In the genomic region with DNA sequence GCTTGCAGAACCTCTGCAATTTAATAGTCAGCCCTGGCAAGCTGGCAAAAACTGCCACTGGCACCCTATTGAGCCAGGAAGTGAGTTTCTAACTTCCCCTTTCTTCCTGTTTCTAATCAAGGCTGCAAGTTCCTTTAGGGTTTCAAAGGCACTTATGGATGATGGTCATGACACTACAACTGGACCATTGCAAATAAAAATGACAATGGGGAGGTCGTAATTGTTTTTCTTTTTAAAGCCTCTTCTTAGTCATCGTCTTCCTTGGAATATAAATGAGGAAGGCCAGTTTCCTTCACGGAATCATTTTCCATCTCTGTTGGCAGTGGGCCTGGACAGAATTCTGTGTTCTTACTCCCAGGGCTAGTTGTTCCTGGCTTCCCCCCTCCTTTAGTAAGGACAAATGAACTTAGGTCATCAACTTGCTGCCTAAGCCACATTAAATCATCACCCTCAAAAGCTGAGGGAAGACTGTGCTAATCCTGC, we compare ENCODE assay signal across 8 cellular contexts. TPM values are rescaled to one million over a fixed set of nuclear protein-coding genes. Genes with fewer than 3 reads are reported as not detected.
DNase-seq lines count a peak whose midpoint lies in the region; ATAC-seq and TF ChIP-seq lines count a peak whose summit lies in the region.
"Had no signal": no experiment of that assay in that cellular context is flagged by ENCODE, and none has a peak within 500 bp of the region (broad histone marks: within the 10 kb centered on the region; RNA-seq: fewer than 3 reads in every experiment).

No MANE protein-coding gene starts in this region.

- no peaks in the 10 kb centered on the region for H3K9me3 ChIP-seq in Karpas-422 (ENCODE audit: low read length)
- H3K9me3 ChIP-seq in adipocyte (ENCODE audit: control insufficient read depth, low read length), result no peaks in the 10 kb centered on the region
- H3K9me3 ChIP-seq in upper lobe of left lung, result no peaks in the 10 kb centered on the region

- TF ChIP-seq POLR2A in upper lobe of left lung (IDR thresholded peaks at IDR 0.05), result no peak

- 50 to 54% methylated on average over 3 of the region's 3 CpGs for WGBS in upper lobe of left lung, 2 donors

- H3K27me3 ChIP-seq in Karpas-422 (ENCODE audit: low read length), result no peaks in the 10 kb centered on the region
- no peaks in the 10 kb centered on the region for H3K27me3 ChIP-seq in adipocyte (replicated peaks; ENCODE audit: control insufficient read depth, insufficient read depth, low read length)
- H3K27me3 ChIP-seq in upper lobe of left lung, result no peaks in the 10 kb centered on the region
- no peaks in the 10 kb centered on the region for H3K27me3 ChIP-seq in dorsolateral prefrontal cortex

- H4K20me1 ChIP-seq in Karpas-422 (ENCODE audit: insufficient read depth, low read depth, low read length), result no peaks in the 10 kb centered on the region

- no peaks in the 10 kb centered on the region for H3K79me2 ChIP-seq in Karpas-422 (ENCODE audit: low read length)

- H3K9me2 ChIP-seq in Karpas-422 (replicated peaks; ENCODE audit: insufficient read depth, low read length), result no peaks in the 10 kb centered on the region

- no peak overlapping the region for H2AFZ ChIP-seq in Karpas-422 (ENCODE audit: low read length)

- peaks cover 46% of the 10 kb centered on the region for H3K4me1 ChIP-seq in Karpas-422 (ENCODE audit: low read length)
- H3K4me1 ChIP-seq in adipocyte (ENCODE audit: control insufficient read depth, insufficient read depth, low read length), result peaks cover 50% of the 10 kb centered on the region
- peaks cover 17 to 31% (median 21%) of the 10 kb centered on the region in 4 donors for H3K4me1 ChIP-seq in upper lobe of left lung

- ATAC-seq in upper lobe of left lung (ENCODE audit: low FRiP score in 2 of 2), result peak in 1 of 2 donors; percentile 80

- H3K27ac ChIP-seq in Karpas-422 (ENCODE audit: low read length), result no peak overlapping the region
- H3K27ac ChIP-seq in upper lobe of left lung, result peak overlapping the region; percentile 18 to 50 (median 36)
- H3K27ac ChIP-seq in dorsolateral prefrontal cortex, result no peak overlapping the region

- H3K36me3 ChIP-seq in Karpas-422 (ENCODE audit: insufficient read depth, low read length), result no peaks in the 10 kb centered on the region
- H3K36me3 ChIP-seq in adipocyte (ENCODE audit: control insufficient read depth, insufficient read depth, low read length, severe bottlenecking), result no peaks in the 10 kb centered on the region
- H3K36me3 ChIP-seq in upper lobe of left lung, result no peaks in the 10 kb centered on the region

- peak in 1 of 4 donors; percentile 23 for TF ChIP-seq EP300 in upper lobe of left lung (IDR thresholded peaks at IDR 0.05)

- no peak for TF ChIP-seq CTCF in upper lobe of left lung (IDR thresholded peaks at IDR 0.05)
- no peak for TF ChIP-seq CTCF in dorsolateral prefrontal cortex (IDR thresholded peaks at IDR 0.05 in 54 of 56, conservative IDR thresholded peaks at IDR 0.05 in 2 of 56; ENCODE audit: low read depth in 1 of 56, partially characterized antibody in 56 of 56)

- H3K4me3 ChIP-seq in Karpas-422 (ENCODE audit: low read length) (no peak overlapping the region), adipocyte (ENCODE audit: low read length) (no peak overlapping the region), upper lobe of left lung (no peak overlapping the region), dorsolateral prefrontal cortex (no peak overlapping the region)

- DNase-seq in Karpas-422 (peak; percentile 61), adipocyte (ENCODE audit: low read depth) (peak; percentile 64), iris pigment epithelial cell (ENCODE audit: low read depth) (peak; percentile 41), upper lobe of left lung (no peak), foreskin melanocyte (no peak), NCI-H146 treated with DMSO at 0.1 percent for 48 hours (lab: John Stamatoyannopoulos, UW; ENCODE audit: unreplicated experiment) (no peak), dorsolateral prefrontal cortex (no peak)
- DNase-seq: activated CD4-positive, alpha-beta T cell treated with anti-CD3 and anti-CD28 coated beads for 48 hours had no signal

- no peak overlapping the region for H3K4me2 ChIP-seq in Karpas-422 (ENCODE audit: low read depth, low read length, poor library complexity, severe bottlenecking)

- intact Hi-C loops in dorsolateral prefrontal cortex (cut with DNase I), result no loop called here

- H3K9ac ChIP-seq in Karpas-422 (ENCODE audit: low read length) (no peak overlapping the region), adipocyte (ENCODE audit: low read length) (peak overlapping the region; percentile 53)

RNA-seq across cellular contexts. Expression of gene SH3RF3, which starts 35.8 kb away (rescaled TPM):
- total RNA-seq in Karpas-422 (2014; rRNA removed; shearing (Covaris generic); ENCODE audit: low replicate concordance), result 0.11 and 0.34 TPM in 2 replicates
- 10 to 100 TPM in 1 of 6 donors, 1 to 10 TPM in 5; 4.1 to 21.0 (median 8.0) TPM for total RNA-seq in upper lobe of left lung
- total RNA-seq in dorsolateral prefrontal cortex, result 10 to 100 TPM in 98 of 120 experiments, 1 to 10 TPM in 22; 6.1 to 18.7 (median 11.5) TPM

Comparison
In these comparisons a context has a peak if more than half of its experiments do, and no peak if none do; other contexts are left out.
1. DNase-seq: peak in Karpas-422 (single experiment), adipocyte (single experiment) and iris pigment epithelial cell (single experiment); none in upper lobe of left lung (0 of 2), foreskin melanocyte (single experiment), NCI-H146 treated with DMSO at 0.1 percent for 48 hours (single experiment) and dorsolateral prefrontal cortex (0 of 10).
2. H3K27ac ChIP-seq: peak in upper lobe of left lung (4 of 4); none in Karpas-422 (single experiment) and dorsolateral prefrontal cortex (0 of 59).